ENCODE assay signal across 9 cellular contexts in the genomic region with DNA sequence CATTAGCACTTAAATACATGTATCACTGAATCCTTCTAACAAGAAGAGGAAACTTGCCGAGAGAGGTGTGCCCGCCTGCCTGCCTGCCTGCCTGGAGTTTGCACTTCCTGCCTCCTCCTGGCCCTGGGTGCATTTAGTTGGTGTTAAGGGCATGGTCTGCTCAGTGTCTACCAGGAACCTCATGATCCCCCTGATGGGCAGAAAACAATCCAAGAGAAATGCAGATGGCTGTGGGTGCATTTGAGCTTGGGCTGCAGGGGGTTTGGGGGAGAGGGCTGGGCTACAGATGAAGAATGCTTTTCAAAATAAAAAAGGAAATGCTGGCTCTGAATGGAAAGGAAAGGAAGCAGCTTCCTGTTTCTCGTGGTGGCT. TPM values are rescaled to one million over a fixed set of nuclear protein-coding genes. Genes with fewer than 3 reads are reported as not detected.
DNase-seq lines count a peak whose midpoint lies in the region; ATAC-seq, FAIRE-seq and TF ChIP-seq lines count a peak whose summit lies in the region.
"Had no signal": no experiment of that assay in that cellular context is flagged by ENCODE, and none has a peak within 500 bp of the region (broad histone marks: within the 10 kb centered on the region; RNA-seq: fewer than 3 reads in every experiment).

No MANE protein-coding gene starts in this region.

- H3K4me1 Mint-ChIP-seq in central memory CD8-positive, alpha-beta T cell, result peaks cover 72% of the 10 kb centered on the region

- H3K36me3 ChIP-seq in psoas muscle (ENCODE audit: insufficient read depth in 1 of 2, low read depth in 1 of 2), result no peaks in the 10 kb centered on the region

- intact Hi-C loops in psoas muscle (cut with DNase I), result no loop called here

- no peaks in the 10 kb centered on the region for H3K9me3 Mint-ChIP-seq in central memory CD8-positive, alpha-beta T cell

- H3K27me3 Mint-ChIP-seq in central memory CD8-positive, alpha-beta T cell, result no peaks in the 10 kb centered on the region

- H3K9me3 ChIP-seq in psoas muscle, result no peaks in the 10 kb centered on the region

- FAIRE-seq in GM12891 (lab: Jason Lieb, UNC), result no peak

- no peak overlapping the region for H3K4me3 ChIP-seq in HL-60 (replicated peaks; ENCODE audit: insufficient read depth, low read length)
- no peak overlapping the region for H3K4me3 ChIP-seq in psoas muscle

- WGBS in psoas muscle, 3 donors, result 53 to 68% (median 61%) methylated on average over 3 of the region's 3 CpGs

- peak overlapping the region; percentile 74 for H3K27ac Mint-ChIP-seq in central memory CD8-positive, alpha-beta T cell (ENCODE audit: low read depth)

- H3K4me1 ChIP-seq in psoas muscle, result no peaks in the 10 kb centered on the region

- TF ChIP-seq POLR2A in GM12891 (IDR thresholded peaks at IDR 0.05; ENCODE audit: low read depth, low read length), result no peak

- H3K36me3 Mint-ChIP-seq in central memory CD8-positive, alpha-beta T cell (ENCODE audit: insufficient read depth), result peaks cover 1% of the 10 kb centered on the region

- H3K27me3 ChIP-seq in HL-60 (ENCODE audit: insufficient read depth, poor library complexity, severe bottlenecking), result no peaks in the 10 kb centered on the region
- no peaks in the 10 kb centered on the region for H3K27me3 ChIP-seq in psoas muscle (ENCODE audit: insufficient read depth in 3 of 3, low read length in 2 of 3)

- DNase-seq in stimulated activated CD4-positive, alpha-beta T cell treated with anti-CD3 and anti-CD28 coated beads, Interleukin-15, amount 100 ng/mL, for 24 hours, result peak; percentile 42
- DNase-seq in stimulated activated CD4-positive, alpha-beta T cell treated with anti-CD3 and anti-CD28 coated beads, Interleukin-4, amount 100 ng/mL, for 24 hours, result no peak
- peak in 1 of 2 experiments; percentile 82 for DNase-seq in HL-60 (ENCODE audit: low read depth in 1 of 2, low spot score in 1 of 2)
- DNase-seq in central memory CD8-positive, alpha-beta T cell (ENCODE audit: low spot score in 2 of 2), result no peak
- DNase-seq in D341Med (ENCODE audit: low spot score), result no peak
- no peak for DNase-seq in GM12891 (ENCODE audit: insufficient read length, low spot score)
- DNase-seq in omental fat pad (ENCODE audit: low spot score), result no peak
- DNase-seq in psoas muscle, result no peak
- DNase-seq: PC-3 had no signal

- H3K4me3 Mint-ChIP-seq in central memory CD8-positive, alpha-beta T cell, result peak overlapping the region; percentile 71

- TF ChIP-seq CTCF in HL-60 (IDR thresholded peaks at IDR 0.05; ENCODE audit: insufficient read depth, low read length), result no peak
- TF ChIP-seq CTCF in omental fat pad (IDR thresholded peaks at IDR 0.05), result no peak
- no peak for TF ChIP-seq CTCF in psoas muscle (IDR thresholded peaks at IDR 0.05)

- ATAC-seq in central memory CD8-positive, alpha-beta T cell (replicated peaks; ENCODE audit: extremely low read depth, poor library complexity, severe bottlenecking), result peak; percentile 50
- ATAC-seq in omental fat pad (ENCODE audit: low FRiP score), result no peak
- no peak for ATAC-seq in psoas muscle
- ATAC-seq: PC-3 had no signal

- H3K27ac ChIP-seq in HL-60 (replicated peaks), result peak overlapping the region; percentile 81
- H3K27ac ChIP-seq in psoas muscle, result no peak overlapping the region

TF ChIP-seq in GM12891, 5 proteins besides CTCF, POLR2A, EP300 and RAD21:
- TF ChIP-seq SPI1 (IDR thresholded peaks at IDR 0.05; ENCODE audit: low read depth, low read length) (no peak), POLR2AphosphoS5 (IDR thresholded peaks at IDR 0.05; ENCODE audit: low read depth, low read length) (no peak), PAX5 (IDR thresholded peaks at IDR 0.05; ENCODE audit: insufficient read depth, low read length, severe bottlenecking) (no peak), TAF1 (IDR thresholded peaks at IDR 0.05; ENCODE audit: low read depth, low read length) (no peak), POU2F2 (IDR thresholded peaks at IDR 0.05; ENCODE audit: low read depth, low read length) (no peak)

RNA-seq across cellular contexts. Expression of a gene that starts 10.1 kb away (rescaled TPM):
- 20.4 TPM for polyA plus RNA-seq in GM12891 (2012; ENCODE audit: low read depth, missing spikeins)
- total RNA-seq in omental fat pad, result 10 to 100 TPM; 25.8 to 42.3 (median 33.9) TPM
- total RNA-seq in psoas muscle, result 10 to 100 TPM; 46.5 to 93.0 (median 70.7) TPM
- polyA plus RNA-seq in psoas muscle, result 10 to 100 TPM in 2 of 3 donors, 1 to 10 TPM in 1; 7.8 to 14.5 (median 12.9) TPM
